8 cellular contexts compared by ENCODE assay signal in the genomic region with DNA sequence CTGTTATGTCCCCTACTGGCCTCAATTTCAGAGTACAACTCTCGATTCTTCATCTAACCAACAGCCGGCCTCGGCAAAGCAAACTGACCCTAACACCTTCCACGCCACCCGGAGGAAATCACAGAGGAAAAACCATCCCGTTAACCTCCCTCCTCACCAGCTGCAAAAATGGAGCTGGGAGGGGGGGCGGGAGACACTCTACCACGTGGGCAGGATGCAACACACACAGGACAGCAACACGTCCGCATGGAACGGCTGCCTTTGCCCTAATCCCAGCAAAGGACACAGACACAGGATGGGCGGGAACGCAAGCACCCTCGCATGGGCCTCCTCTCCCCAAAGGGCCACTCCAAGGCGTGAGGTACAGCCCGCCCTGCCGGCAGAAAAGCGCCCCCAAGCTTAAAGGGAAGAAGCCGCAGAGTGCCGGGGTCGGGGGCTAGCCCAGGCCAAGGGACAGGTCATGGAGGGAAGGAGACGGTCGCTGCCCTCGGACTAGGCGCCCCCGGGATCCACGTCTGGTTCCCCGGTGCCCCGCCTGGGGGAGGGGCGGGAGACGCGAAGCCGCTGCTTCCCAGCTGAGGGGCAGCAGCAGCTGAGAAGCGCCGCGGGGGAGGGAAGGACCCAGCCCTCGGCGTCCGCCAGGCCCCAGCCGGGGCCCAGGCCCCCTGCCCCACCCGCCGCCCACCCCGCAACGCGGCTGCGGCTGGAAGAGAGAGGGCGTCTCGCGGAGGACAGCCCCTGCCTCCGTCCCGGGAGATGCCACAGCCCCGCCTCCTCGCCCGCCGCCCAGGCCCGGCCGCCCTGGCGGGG. TPM values are rescaled to one million over a fixed set of nuclear protein-coding genes. Genes with fewer than 3 reads are reported as not detected.
DNase-seq lines count a peak whose midpoint lies in the region; ATAC-seq and TF ChIP-seq lines count a peak whose summit lies in the region.

No MANE protein-coding gene starts in this region.

- H3K9me3 ChIP-seq in mononuclear cell (ENCODE audit: low read depth, low read length) = no peaks in the 10 kb centered on the region

- no peaks in the 10 kb centered on the region for H3K9me3 Mint-ChIP-seq in stimulated activated naive CD8-positive, alpha-beta T cell treated with anti-CD3 and anti-CD28 coated beads, Interleukin-15, Interleukin-2, amounts not matched to agents 100 ng/mL and 50 ng/mL, for 24 hours

- H3K4me1 ChIP-seq in mononuclear cell (ENCODE audit: insufficient read depth, low read length) = peaks cover 21% of the 10 kb centered on the region

- POLR2A ChIA-PET in GM10248 (lab: Yijun Ruan, JAX) = interaction anchor here (0.5 to 0.6 kb wide), 2 partner anchors 355 to 377 kb away, joined by 3 read pairs; no protein-coding TSS in a partner anchor

- H3K4me1 Mint-ChIP-seq in stimulated activated naive CD8-positive, alpha-beta T cell treated with anti-CD3 and anti-CD28 coated beads, Interleukin-15, Interleukin-2, amounts not matched to agents 100 ng/mL and 50 ng/mL, for 24 hours (ENCODE audit: low read depth) = peaks cover 54% of the 10 kb centered on the region

- H3K4me3 ChIP-seq in epithelial cell of proximal tubule (ENCODE audit: low read depth, low read length) (peak overlapping the region; percentile 76), mononuclear cell (ENCODE audit: low read length) (peak overlapping the region; percentile 76)

- DNase-seq in A172 (ENCODE audit: low spot score) = peak; percentile 43
- peak; percentile 43 for DNase-seq in GM10248 (ENCODE audit: extremely low spot score)
- peak; percentile 39 for DNase-seq in NCI-H1092 (lab: John Stamatoyannopoulos, UW)
- DNase-seq in activated CD4-positive, CD25-positive, alpha-beta regulatory T cell (lab: John Stamatoyannopoulos, UW) = peak in 3 of 4 experiments; percentile 18 to 38 (median 28)
- DNase-seq in epithelial cell of proximal tubule (ENCODE audit: low read depth) = no peak

- peak overlapping the region; percentile 97 for H3K4me3 Mint-ChIP-seq in stimulated activated naive CD8-positive, alpha-beta T cell treated with anti-CD3 and anti-CD28 coated beads, Interleukin-15, Interleukin-2, amounts not matched to agents 100 ng/mL and 50 ng/mL, for 24 hours

- H3K27ac Mint-ChIP-seq in stimulated activated naive CD8-positive, alpha-beta T cell treated with anti-CD3 and anti-CD28 coated beads, Interleukin-15, Interleukin-2, amounts not matched to agents 100 ng/mL and 50 ng/mL, for 24 hours = peak overlapping the region; percentile 96

- TF ChIP-seq CTCF in GM10248 (IDR thresholded peaks at IDR 0.05; ENCODE audit: control extremely low read depth, extremely low read depth, low read depth, missing control alignments) (peak; percentile 13), epithelial cell of proximal tubule (conservative IDR thresholded peaks at IDR 0.05; ENCODE audit: low read depth, low read length) (peak; percentile 14)

- H3K27me3 ChIP-seq in mononuclear cell (ENCODE audit: insufficient read depth, low read length) = no peaks in the 10 kb centered on the region

- H3K36me3 Mint-ChIP-seq in stimulated activated naive CD8-positive, alpha-beta T cell treated with anti-CD3 and anti-CD28 coated beads, Interleukin-15, Interleukin-2, amounts not matched to agents 100 ng/mL and 50 ng/mL, for 24 hours (ENCODE audit: low read depth) = no peaks in the 10 kb centered on the region

- H3K27me3 Mint-ChIP-seq in stimulated activated naive CD8-positive, alpha-beta T cell treated with anti-CD3 and anti-CD28 coated beads, Interleukin-15, Interleukin-2, amounts not matched to agents 100 ng/mL and 50 ng/mL, for 24 hours = no peaks in the 10 kb centered on the region

- CTCF ChIA-PET in GM10248 (lab: Yijun Ruan, JAX) = interaction anchor here (1.8 to 3.4 kb wide), 4 partner anchors 9 to 161 kb away, joined by 4 to 17 read pairs (median 7); no protein-coding TSS in a partner anchor

- ATAC-seq in HG02623 (IDR thresholded peaks at IDR 0.05; ENCODE audit: unreplicated experiment) = peak; percentile 46

RNA-seq across cellular contexts. Expression of gene FOXJ3, which starts 0.6 kb away (rescaled TPM):
- total RNA-seq in A172 (2014; rRNA removed; shearing (Covaris generic)) = 20.4 and 27.3 TPM in 2 replicates
- 15.9 and 17.2 TPM in 2 replicates for total RNA-seq in epithelial cell of proximal tubule
- 86.7 TPM for total RNA-seq in mononuclear cell

RNA-seq across cellular contexts. Expression of gene RIMKLA, which starts 46.1 kb away (rescaled TPM):
- total RNA-seq in A172 (2014; rRNA removed; shearing (Covaris generic)) = 0.62 TPM in 1 of 2 replicates, not detected in the other
- total RNA-seq in epithelial cell of proximal tubule = 0.14 and 1.7 TPM in 2 replicates
- total RNA-seq in mononuclear cell = 0.10 TPM
